13 cellular contexts compared by ENCODE assay signal in genomic region chr5:31361906-31362900, GRCh38.
A peak's percentile ranks its signal among the peaks of the same experiment; 100 is the strongest.
DNase-seq lines count a peak whose midpoint lies in the region; ATAC-seq and TF ChIP-seq lines count a peak whose summit lies in the region.
"Had no signal": no experiment of that assay in that cellular context is flagged by ENCODE, and none has a peak within 500 bp of the region (broad histone marks: within the 10 kb centered on the region; RNA-seq: fewer than 3 reads in every experiment).

No MANE protein-coding gene starts in this region.

- H3K9me3 ChIP-seq in mucosa of descending colon, result no peaks in the 10 kb centered on the region
- H3K9me3 ChIP-seq: left lung, thyroid gland had no signal

- DNase-seq in HFFc6 (peak; percentile 35), WTC11 (ENCODE audit: low spot score) (no peak), fibroblast of pulmonary artery (ENCODE audit: low read depth) (peak; percentile 22), sciatic nerve (ENCODE audit: low spot score) (no peak), GM19238 (ENCODE audit: insufficient read length, low spot score) (no peak), mucosa of descending colon (no peak)
- DNase-seq: activated CD4-positive, alpha-beta T cell treated with anti-CD3 and anti-CD28 coated beads for 1 hour; left lung; NCI-H510A treated with DMSO at 0.1 percent for 48 hours; SHP77; thyroid gland had no signal

- peak overlapping the region; percentile 48 for H3K4me3 Mint-ChIP-seq in HFFc6
- H3K4me3 Mint-ChIP-seq in WTC11, result no peak overlapping the region

- ATAC-seq in WTC11, result peak; percentile 57
- no peak for ATAC-seq in sciatic nerve
- ATAC-seq in activated CD4-positive, CD25-positive, alpha-beta regulatory T cell treated with anti-CD3 and anti-CD28 coated beads, Interleukin-2, amount 50 U/mL, for 24 hours, result no peak
- ATAC-seq in mucosa of descending colon, result no peak
- ATAC-seq: left lung had no signal

- H3K36me3 Mint-ChIP-seq in HFFc6 (ENCODE audit: low read depth) (peaks cover 5% of the 10 kb centered on the region; the same call in 1 of the 2 replicates), WTC11 (peaks cover 6% of the 10 kb centered on the region)

- H3K4me3 ChIP-seq in fibroblast of pulmonary artery (replicated peaks; ENCODE audit: low read depth, low read length) (no peak overlapping the region), mucosa of descending colon (no peak overlapping the region)
- H3K4me3 ChIP-seq: left lung, smooth muscle cell, thyroid gland had no signal

- CTCF ChIA-PET in WTC11 (lab: Charles Lee), result no interaction called here

- peak overlapping the region; percentile 88 for H3K27ac Mint-ChIP-seq in HFFc6
- peak overlapping the region; percentile 51; the same call in 1 of the 2 replicates for H3K27ac Mint-ChIP-seq in WTC11

- no peaks in the 10 kb centered on the region for H3K36me3 ChIP-seq in mucosa of descending colon (ENCODE audit: low read depth)
- H3K36me3 ChIP-seq: left lung, thyroid gland had no signal

- intact Hi-C loops in sciatic nerve (cut with DNase I), result no loop called here
- intact Hi-C loops in mucosa of descending colon (cut with DNase I, micrococcal nuclease), result no loop called here

- no peaks in the 10 kb centered on the region for H3K27me3 Mint-ChIP-seq in HFFc6 (ENCODE audit: insufficient read depth)
- no peaks in the 10 kb centered on the region for H3K27me3 Mint-ChIP-seq in WTC11 (ENCODE audit: low read depth)

- H3K9me3 Mint-ChIP-seq in HFFc6 (no peaks in the 10 kb centered on the region), WTC11 (peaks cover 18% of the 10 kb centered on the region)

- POLR2A ChIA-PET in WTC11 (lab: Charles Lee), result no interaction called here

- peaks cover 81% of the 10 kb centered on the region for H3K4me1 Mint-ChIP-seq in HFFc6 (ENCODE audit: low read depth)
- peaks cover 18% of the 10 kb centered on the region for H3K4me1 Mint-ChIP-seq in WTC11

- no peaks in the 10 kb centered on the region for H3K4me1 ChIP-seq in mucosa of descending colon (ENCODE audit: low read depth)
- H3K4me1 ChIP-seq: left lung had no signal

- no peak for TF ChIP-seq CTCF in HFFc6 (IDR thresholded peaks at IDR 0.05)
- TF ChIP-seq CTCF in WTC11 (IDR thresholded peaks at IDR 0.05), result no peak
- no peak for TF ChIP-seq CTCF in fibroblast of pulmonary artery (IDR thresholded peaks at IDR 0.05; ENCODE audit: low read length, missing control alignments)
- no peak for TF ChIP-seq CTCF in mucosa of descending colon (IDR thresholded peaks at IDR 0.05)

TF ChIP-seq in WTC11, 78 proteins besides CTCF, POLR2A, EP300 and RAD21 (continues in another document):
- TF ChIP-seq ATF2 (CRISPR knock-in tag; IDR thresholded peaks at IDR 0.05; ENCODE audit: borderline replicate concordance, low read depth), result no peak
- no peak for TF ChIP-seq ZNF138 (CRISPR knock-in tag; conservative IDR thresholded peaks at IDR 0.05)
- peak; percentile 70; the same call in 1 of the 2 replicates for TF ChIP-seq EMX1 (CRISPR knock-in tag; IDR thresholded peaks at IDR 0.05)
- no peak for TF ChIP-seq ZNF281 (CRISPR knock-in tag; IDR thresholded peaks at IDR 0.05)
- TF ChIP-seq TEAD4 (CRISPR knock-in tag; IDR thresholded peaks at IDR 0.05), result no peak
- TF ChIP-seq ZNF423 (CRISPR knock-in tag; IDR thresholded peaks at IDR 0.05), result peak; percentile 33; the same call in 1 of the 2 replicates
- no peak for TF ChIP-seq SOX15 (CRISPR knock-in tag; IDR thresholded peaks at IDR 0.05)
- TF ChIP-seq MYBL2 (CRISPR knock-in tag; IDR thresholded peaks at IDR 0.05), result no peak
- peak; percentile 78; the same call in 1 of the 2 replicates for TF ChIP-seq ZNF532 (CRISPR knock-in tag; IDR thresholded peaks at IDR 0.05; ENCODE audit: borderline replicate concordance)
- TF ChIP-seq CREM (CRISPR knock-in tag; IDR thresholded peaks at IDR 0.05), result no peak
- no peak for TF ChIP-seq ATF6 (CRISPR knock-in tag; IDR thresholded peaks at IDR 0.05)
- no peak for TF ChIP-seq JAZF1 (CRISPR knock-in tag; IDR thresholded peaks at IDR 0.05)
- TF ChIP-seq SMAD3 (CRISPR knock-in tag; IDR thresholded peaks at IDR 0.05; ENCODE audit: borderline replicate concordance), result no peak
- no peak for TF ChIP-seq ZNF317 (CRISPR knock-in tag; IDR thresholded peaks at IDR 0.05; ENCODE audit: borderline replicate concordance, low read depth)
- no peak for TF ChIP-seq CREB1 (CRISPR knock-in tag; IDR thresholded peaks at IDR 0.05)
- no peak for TF ChIP-seq JUN (CRISPR knock-in tag; IDR thresholded peaks at IDR 0.05)
- TF ChIP-seq NR1H2 (CRISPR knock-in tag; IDR thresholded peaks at IDR 0.05), result no peak
- no peak for TF ChIP-seq ETV6 (CRISPR knock-in tag; IDR thresholded peaks at IDR 0.05)

Comparison
In these comparisons a context has a peak if more than half of its experiments do, and no peak if none do; other contexts are left out.
1. DNase-seq: peak in HFFc6 (single experiment) and fibroblast of pulmonary artery (single experiment); none in WTC11 (single experiment), sciatic nerve (single experiment), GM19238 (single experiment) and mucosa of descending colon (0 of 3).